ENCODE assay signal across 8 cellular contexts in genomic region chr12:124920353-124920935, GRCh38. TPM values are rescaled to one million over a fixed set of nuclear protein-coding genes. Genes with fewer than 3 reads are reported as not detected.
A peak's percentile ranks its signal among the peaks of the same experiment; 100 is the strongest.
DNase-seq lines count a peak whose midpoint lies in the region; ATAC-seq and TF ChIP-seq lines count a peak whose summit lies in the region.

No MANE protein-coding gene starts in this region.

- DNase-seq in ELF-1 (ENCODE audit: low read depth, low spot score) (peak; percentile 60), RWPE1 (ENCODE audit: low spot score) (no peak), esophagus muscularis mucosa (ENCODE audit: extremely low spot score) (no peak), GM19238 (ENCODE audit: insufficient read length, low spot score) (no peak)

- WGBS in esophagus muscularis mucosa = 82% methylated on average over 4 of the region's 4 CpGs

- TF ChIP-seq POLR2A in esophagus muscularis mucosa (IDR thresholded peaks at IDR 0.05; ENCODE audit: low read depth) = no peak

- CTCF ChIA-PET in RWPE1 (lab: Yijun Ruan, JAX) = interaction anchor here (1.1 kb wide), 1 partner anchor 14 kb away, joined by 5 read pairs; no protein-coding TSS in a partner anchor

- ATAC-seq in GM19397 (IDR thresholded peaks at IDR 0.05; ENCODE audit: unreplicated experiment) (no peak), GM18870 (IDR thresholded peaks at IDR 0.05; ENCODE audit: unreplicated experiment) (no peak), GM21619 (IDR thresholded peaks at IDR 0.05; ENCODE audit: unreplicated experiment) (no peak)

- intact Hi-C loops in esophagus muscularis mucosa (cut with DNase I) = no loop called here

- H3K9ac ChIP-seq in rectal smooth muscle tissue (ENCODE audit: low read length) = no peak overlapping the region

- no peak for TF ChIP-seq CTCF in RWPE1 (conservative IDR thresholded peaks at IDR 0.05; ENCODE audit: low read depth)
- TF ChIP-seq CTCF in esophagus muscularis mucosa (IDR thresholded peaks at IDR 0.05) = no peak

- no peak for TF ChIP-seq EP300 in esophagus muscularis mucosa (IDR thresholded peaks at IDR 0.05)

- H3K4me3 ChIP-seq in esophagus muscularis mucosa (no peak overlapping the region), rectal smooth muscle tissue (ENCODE audit: low read length) (no peak overlapping the region)

- POLR2A ChIA-PET in RWPE1 (lab: Yijun Ruan, JAX; ENCODE audit: low non-redundant PET) = no interaction called here

- H3K27ac ChIP-seq in RWPE1 (peak overlapping the region; percentile 97), esophagus muscularis mucosa (replicated peaks in 1 of 4) (peak overlapping the region; percentile 99 to 100 (median 100)), rectal smooth muscle tissue (ENCODE audit: low read depth, low read length) (peak overlapping the region; percentile 96)

- H3K9me3 ChIP-seq in esophagus muscularis mucosa = no peaks in the 10 kb centered on the region

- H3K4me1 ChIP-seq in esophagus muscularis mucosa = peaks cover 45 to 70% (median 65%) of the 10 kb centered on the region in 4 donors
- peaks cover 26% of the 10 kb centered on the region for H3K4me1 ChIP-seq in rectal smooth muscle tissue (ENCODE audit: control insufficient read depth, insufficient read depth, low read length)

- no peaks in the 10 kb centered on the region for H3K36me3 ChIP-seq in esophagus muscularis mucosa
- H3K36me3 ChIP-seq in rectal smooth muscle tissue (ENCODE audit: control insufficient read depth, insufficient read depth, low read length) = no peaks in the 10 kb centered on the region

- H3K27me3 ChIP-seq in esophagus muscularis mucosa (no peaks in the 10 kb centered on the region), rectal smooth muscle tissue (ENCODE audit: control insufficient read depth, insufficient read depth, low read length) (no peaks in the 10 kb centered on the region)

RNA-seq across cellular contexts. Expression of gene UBC, which starts 6.0 kb away (rescaled TPM):
- total RNA-seq in esophagus muscularis mucosa = 1,000 to 10,000 TPM; 1,267 to 2,383 (median 1,576) TPM

RNA-seq across cellular contexts. Expression of gene SCARB1, which starts 56.8 kb away (rescaled TPM):
- 10 to 100 TPM in 2 of 4 donors, 1 to 10 TPM in 2; 8.3 to 24.1 (median 13.0) TPM for total RNA-seq in esophagus muscularis mucosa
